23 cellular contexts compared by ENCODE assay signal in the genomic region with DNA sequence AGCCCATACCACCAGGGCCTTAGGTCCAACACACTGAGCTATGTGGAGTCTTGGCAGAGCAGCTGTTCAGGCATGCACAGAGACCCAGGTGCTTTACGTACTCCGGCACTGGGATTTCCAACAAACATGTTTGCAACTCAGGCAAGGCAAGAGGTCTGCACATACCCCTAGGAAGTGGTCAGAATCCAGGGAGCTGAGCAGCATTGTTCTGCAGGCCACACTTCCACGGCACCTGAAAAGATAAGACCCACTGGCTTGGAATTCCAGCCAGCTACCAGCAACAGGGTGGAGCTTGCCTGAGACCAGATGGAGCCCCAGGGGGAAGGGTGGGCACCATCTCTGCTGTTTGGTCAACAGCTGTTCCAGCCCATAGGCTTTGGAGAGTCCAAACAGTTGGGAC.
"Had no signal": no experiment of that assay in that cellular context is flagged by ENCODE, and none has a peak within 500 bp of the region (broad histone marks: within the 10 kb centered on the region; RNA-seq: fewer than 3 reads in every experiment).

No MANE protein-coding gene starts in this region.

- H3K36me3 ChIP-seq: colonic mucosa, esophagus muscularis mucosa, esophagus squamous epithelium, gastrocnemius medialis, gastroesophageal sphincter, heart left ventricle, heart right ventricle had no signal

- H3K4me3 ChIP-seq: colonic mucosa, coronary artery, dorsolateral prefrontal cortex, esophagus muscularis mucosa, esophagus squamous epithelium, gastrocnemius medialis, gastroesophageal sphincter, heart left ventricle, heart right ventricle had no signal

- H3K9me3 ChIP-seq: colonic mucosa, esophagus muscularis mucosa, gastrocnemius medialis had no signal

- H3K27ac ChIP-seq: colonic mucosa, coronary artery, dorsolateral prefrontal cortex, epithelial cell of prostate, esophagus muscularis mucosa, esophagus squamous epithelium, foreskin keratinocyte, gastrocnemius medialis, gastroesophageal sphincter, heart left ventricle, heart right ventricle had no signal

- H3K4me1 ChIP-seq: colonic mucosa, esophagus muscularis mucosa, esophagus squamous epithelium, foreskin keratinocyte, gastrocnemius medialis, gastroesophageal sphincter, heart left ventricle, heart right ventricle had no signal

- DNase-seq: colonic mucosa; cortex of kidney; dermis blood vessel endothelial cell; dorsolateral prefrontal cortex; effector CD4-positive, alpha-beta T cell; effector CD8-positive, alpha-beta T cell; effector memory CD4-positive, alpha-beta T cell; effector memory CD8-positive, alpha-beta T cell; endodermal cell; erythroblast; esophagus squamous epithelium; foreskin fibroblast; foreskin keratinocyte; foreskin melanocyte; gastrocnemius medialis; glutamatergic neuron; head of caudate nucleus; heart left ventricle; heart right ventricle had no signal

- H3K27me3 ChIP-seq: colonic mucosa, dorsolateral prefrontal cortex, esophagus muscularis mucosa, esophagus squamous epithelium, gastrocnemius medialis, gastroesophageal sphincter had no signal
